In genomic region chr15:51736069-51736468, GRCh38 we compare ENCODE assay signal across 8 cellular contexts. TPM values are rescaled to one million over a fixed set of nuclear protein-coding genes. Genes with fewer than 3 reads are reported as not detected.
DNase-seq lines count a peak whose midpoint lies in the region; FAIRE-seq and TF ChIP-seq lines count a peak whose summit lies in the region.

No MANE protein-coding gene starts in this region.

- no peak overlapping the region for H3K27ac ChIP-seq in KMS-11
- H3K27ac ChIP-seq in astrocyte (ENCODE audit: low read depth, low read length) = no peak overlapping the region

- peak overlapping the region; percentile 80 for H3K4me2 ChIP-seq in KMS-11
- H3K4me2 ChIP-seq in astrocyte (ENCODE audit: low read length) = no peak overlapping the region

- H3K36me3 Mint-ChIP-seq in astrocyte (ENCODE audit: low read depth, unreplicated experiment) = no peaks in the 10 kb centered on the region
- no peaks in the 10 kb centered on the region for H3K36me3 Mint-ChIP-seq in progenitor cell of endocrine pancreas (ENCODE audit: insufficient read depth)

- H4K20me1 ChIP-seq in KMS-11 (ENCODE audit: insufficient read depth) = no peaks in the 10 kb centered on the region
- H4K20me1 ChIP-seq in astrocyte (ENCODE audit: insufficient read depth, low read length) = no peaks in the 10 kb centered on the region

- H3K79me2 ChIP-seq in KMS-11 (ENCODE audit: insufficient read depth, low read depth) = no peaks in the 10 kb centered on the region
- no peaks in the 10 kb centered on the region for H3K79me2 ChIP-seq in astrocyte (ENCODE audit: insufficient read depth, low read length)

- peak; percentile 10 for DNase-seq in NCI-H82 (lab: John Stamatoyannopoulos, UW)
- no peak for DNase-seq in NCI-H82 treated with DMSO at 0.1 percent for 48 hours (lab: John Stamatoyannopoulos, UW; ENCODE audit: unreplicated experiment)
- DNase-seq in astrocyte (ENCODE audit: low read depth) = no peak
- DNase-seq in progenitor cell of endocrine pancreas (ENCODE audit: low spot score, unreplicated experiment) = no peak
- DNase-seq in SW480 (ENCODE audit: low spot score) = no peak
- no peak for DNase-seq in RCC 7860 (ENCODE audit: low spot score)
- DNase-seq in GOT3 (lab: John Stamatoyannopoulos, UW) = no peak

- no peak overlapping the region for H3K9ac ChIP-seq in KMS-11
- H3K9ac ChIP-seq in astrocyte (ENCODE audit: low read length) = no peak overlapping the region

- H3K27ac Mint-ChIP-seq in astrocyte (ENCODE audit: unreplicated experiment) (no peak overlapping the region), progenitor cell of endocrine pancreas (no peak overlapping the region)

- no peaks in the 10 kb centered on the region for H3K9me3 ChIP-seq in astrocyte (ENCODE audit: insufficient read depth, low read depth, low read length)

- no peak for FAIRE-seq in astrocyte (lab: Jason Lieb, UNC)
- no peak for FAIRE-seq in RCC 7860 (lab: Jason Lieb, UNC)

- H3K4me3 Mint-ChIP-seq in astrocyte (ENCODE audit: unreplicated experiment) (peak overlapping the region; percentile 83), progenitor cell of endocrine pancreas (ENCODE audit: low read depth) (peak overlapping the region; percentile 72)

- H3K27me3 ChIP-seq in KMS-11 (ENCODE audit: insufficient read depth, low read depth) (no peaks in the 10 kb centered on the region), astrocyte (ENCODE audit: insufficient read depth, low read length) (no peaks in the 10 kb centered on the region)

- no peaks in the 10 kb centered on the region for H3K36me3 ChIP-seq in KMS-11 (ENCODE audit: insufficient read depth)
- H3K36me3 ChIP-seq in astrocyte (ENCODE audit: insufficient read depth, low read length) = no peaks in the 10 kb centered on the region

- H3K4me1 Mint-ChIP-seq in astrocyte (ENCODE audit: low read depth, unreplicated experiment) (peaks cover 15% of the 10 kb centered on the region), progenitor cell of endocrine pancreas (ENCODE audit: low read depth) (peaks cover 7% of the 10 kb centered on the region)

- H3K4me3 ChIP-seq in KMS-11 (IDR thresholded peaks at IDR 0.05; ENCODE audit: insufficient read depth, low read depth, low read length) = no peak overlapping the region
- no peak overlapping the region for H3K4me3 ChIP-seq in astrocyte (ENCODE audit: insufficient read depth, low read depth, low read length)

- TF ChIP-seq CTCF in KMS-11 (conservative IDR thresholded peaks at IDR 0.05; ENCODE audit: low read depth, low read length) = no peak
- no peak for TF ChIP-seq CTCF in astrocyte (IDR thresholded peaks at IDR 0.05; ENCODE audit: insufficient read depth, low read depth, low read length)
- no peak for TF ChIP-seq CTCF in progenitor cell of endocrine pancreas (IDR thresholded peaks at IDR 0.05; ENCODE audit: unreplicated experiment)

- no peaks in the 10 kb centered on the region for H3K9me3 Mint-ChIP-seq in astrocyte (ENCODE audit: unreplicated experiment)
- H3K9me3 Mint-ChIP-seq in progenitor cell of endocrine pancreas (ENCODE audit: low read depth) = no peaks in the 10 kb centered on the region

- H3K4me1 ChIP-seq in KMS-11 (ENCODE audit: low read depth, poor library complexity, severe bottlenecking) (peaks cover 52% of the 10 kb centered on the region), astrocyte (ENCODE audit: insufficient read depth, low read length) (peaks cover 5% of the 10 kb centered on the region)

- no peak overlapping the region for H2AFZ ChIP-seq in KMS-11 (ENCODE audit: low read depth)
- no peak overlapping the region for H2AFZ ChIP-seq in astrocyte (ENCODE audit: low read depth, low read length)

- H3K27me3 Mint-ChIP-seq in astrocyte (ENCODE audit: low read depth, unreplicated experiment) (peaks cover 9% of the 10 kb centered on the region), progenitor cell of endocrine pancreas (peaks cover 62% of the 10 kb centered on the region)

RNA-seq across cellular contexts. Expression of gene LYSMD2, which starts 1.4 kb away (rescaled TPM):
- 3.4 and 4.9 TPM in 2 replicates for total RNA-seq in astrocyte
- total RNA-seq in progenitor cell of endocrine pancreas = 4.0 and 5.0 TPM in 2 replicates

RNA-seq across cellular contexts. Expression of gene TMOD2, which starts 15.3 kb away (rescaled TPM):
- total RNA-seq in astrocyte (7.1 and 8.4 TPM in 2 replicates), progenitor cell of endocrine pancreas (7.4 and 8.1 TPM in 2 replicates)

RNA-seq across cellular contexts. Expression of gene SCG3, which starts 54.8 kb away (rescaled TPM):
- total RNA-seq in astrocyte (1.8 and 2.7 TPM in 2 replicates), progenitor cell of endocrine pancreas (6.4 and 7.9 TPM in 2 replicates)
